Comparison of ENCODE assay signal across 1 cellular context in genomic region chrX:47608130-47608810, GRCh38.
A peak's percentile ranks its signal among the peaks of the same experiment; 100 is the strongest.
TF ChIP-seq lines count a peak whose summit lies in the region.

No MANE protein-coding gene starts in this region.

TF ChIP-seq in K562, 482 proteins besides CTCF, POLR2A, EP300 and RAD21:
- 0 out of 2 replicates have a peak, but pooled peaks have one; percentile 35 for TF ChIP-seq ZNF512 (tag; IDR thresholded peaks at IDR 0.05)
- peak; percentile 64 for TF ChIP-seq ETV5 (CRISPR knock-in tag; IDR thresholded peaks at IDR 0.05; ENCODE audit: low read depth)
- TF ChIP-seq NFE2 (IDR thresholded peaks at IDR 0.05; ENCODE audit: low read depth) = peak; percentile 86
- TF ChIP-seq GABPB1 (CRISPR knock-in tag; IDR thresholded peaks at IDR 0.05) = 0 out of 2 replicates have a peak, but pooled peaks have one; percentile 24
- TF ChIP-seq MAFG (tag; conservative IDR thresholded peaks at IDR 0.05) = peak; percentile 74
- peak in 1 of 2 experiments; percentile 37; a peak in 1 of 4 replicates for TF ChIP-seq TRIM24 (IDR thresholded peaks at IDR 0.05)
- TF ChIP-seq ZNF77 (CRISPR knock-in tag; IDR thresholded peaks at IDR 0.05) = no peak
- peak; percentile 28; the same call in 1 of the 2 replicates for TF ChIP-seq MAFK (IDR thresholded peaks at IDR 0.05; ENCODE audit: low read length)
- TF ChIP-seq GABPA (tag; conservative IDR thresholded peaks at IDR 0.05; ENCODE audit: low read depth) = peak; percentile 54
- TF ChIP-seq ARID1B (IDR thresholded peaks at IDR 0.05) = peak; percentile 49; the same call in 1 of the 2 replicates
- peak; percentile 8; the same call in 1 of the 2 replicates for TF ChIP-seq NFIC (IDR thresholded peaks at IDR 0.05)
- TF ChIP-seq TAF15 (IDR thresholded peaks at IDR 0.05; ENCODE audit: low read depth, low read length) = no peak
- TF ChIP-seq NFYB (IDR thresholded peaks at IDR 0.05; ENCODE audit: extremely low read depth, insufficient read length) = no peak
- TF ChIP-seq ZNF316 (IDR thresholded peaks at IDR 0.05) = peak; percentile 70
- TF ChIP-seq ZNF263 (CRISPR knock-in tag; IDR thresholded peaks at IDR 0.05; ENCODE audit: borderline replicate concordance) = peak; percentile 73; the same call in 1 of the 2 replicates
- TF ChIP-seq KDM1A (IDR thresholded peaks at IDR 0.05) = peak in 1 of 2 experiments; percentile 50; a peak in 1 of 4 replicates
- 0 out of 2 replicates have a peak, but pooled peaks have one; percentile 17 for TF ChIP-seq SMARCE1 (IDR thresholded peaks at IDR 0.05)
- TF ChIP-seq ETV1 (tag; conservative IDR thresholded peaks at IDR 0.05; ENCODE audit: low read depth) = 0 out of 2 replicates have a peak, but pooled peaks have one; percentile 40
- no peak for TF ChIP-seq TCF7 (IDR thresholded peaks at IDR 0.05; ENCODE audit: borderline replicate concordance)
- TF ChIP-seq DPF2 (IDR thresholded peaks at IDR 0.05) = peak; percentile 48
- 0 out of 2 replicates have a peak, but pooled peaks have one; percentile 21 for TF ChIP-seq CEBPB (tag; IDR thresholded peaks at IDR 0.05)
- TF ChIP-seq MAFF (IDR thresholded peaks at IDR 0.05; ENCODE audit: low read length) = 0 out of 2 replicates have a peak, but pooled peaks have one; percentile 5
- TF ChIP-seq ZNF408 (CRISPR knock-in tag; IDR thresholded peaks at IDR 0.05; ENCODE audit: low read depth) = no peak
- TF ChIP-seq MYC (IDR thresholded peaks at IDR 0.05; ENCODE audit: low read depth, low read length) = no peak
- TF ChIP-seq MYC (CRISPR knock-in tag; IDR thresholded peaks at IDR 0.05; ENCODE audit: borderline replicate concordance, low read depth) = no peak
- peak; percentile 92 for TF ChIP-seq TFAP4 (CRISPR knock-in tag; IDR thresholded peaks at IDR 0.05; ENCODE audit: borderline replicate concordance)
- TF ChIP-seq KHSRP (IDR thresholded peaks at IDR 0.05) = no peak
- TF ChIP-seq C11orf30 (IDR thresholded peaks at IDR 0.05; ENCODE audit: low read depth) = peak; percentile 83
- TF ChIP-seq ZNF143 (CRISPR knock-in tag; IDR thresholded peaks at IDR 0.05) = no peak
- 0 out of 2 replicates have a peak, but pooled peaks have one; percentile 18 for TF ChIP-seq JUND (IDR thresholded peaks at IDR 0.05; ENCODE audit: borderline replicate concordance, low read depth, low read length)
- no peak for TF ChIP-seq JUND (tag; IDR thresholded peaks at IDR 0.05; ENCODE audit: borderline replicate concordance, low read depth, low read length)
- TF ChIP-seq E2F8 (IDR thresholded peaks at IDR 0.05; ENCODE audit: low read depth, partially characterized antibody) = no peak
- TF ChIP-seq RCOR1 (IDR thresholded peaks at IDR 0.05; ENCODE audit: borderline replicate concordance in 1 of 2, low read depth in 2 of 2, low read length in 2 of 2) = peak in 1 of 2 experiments; percentile 58; a peak in 1 of 4 replicates
- TF ChIP-seq ZKSCAN8 (CRISPR knock-in tag; IDR thresholded peaks at IDR 0.05) = no peak
